In the genomic region with DNA sequence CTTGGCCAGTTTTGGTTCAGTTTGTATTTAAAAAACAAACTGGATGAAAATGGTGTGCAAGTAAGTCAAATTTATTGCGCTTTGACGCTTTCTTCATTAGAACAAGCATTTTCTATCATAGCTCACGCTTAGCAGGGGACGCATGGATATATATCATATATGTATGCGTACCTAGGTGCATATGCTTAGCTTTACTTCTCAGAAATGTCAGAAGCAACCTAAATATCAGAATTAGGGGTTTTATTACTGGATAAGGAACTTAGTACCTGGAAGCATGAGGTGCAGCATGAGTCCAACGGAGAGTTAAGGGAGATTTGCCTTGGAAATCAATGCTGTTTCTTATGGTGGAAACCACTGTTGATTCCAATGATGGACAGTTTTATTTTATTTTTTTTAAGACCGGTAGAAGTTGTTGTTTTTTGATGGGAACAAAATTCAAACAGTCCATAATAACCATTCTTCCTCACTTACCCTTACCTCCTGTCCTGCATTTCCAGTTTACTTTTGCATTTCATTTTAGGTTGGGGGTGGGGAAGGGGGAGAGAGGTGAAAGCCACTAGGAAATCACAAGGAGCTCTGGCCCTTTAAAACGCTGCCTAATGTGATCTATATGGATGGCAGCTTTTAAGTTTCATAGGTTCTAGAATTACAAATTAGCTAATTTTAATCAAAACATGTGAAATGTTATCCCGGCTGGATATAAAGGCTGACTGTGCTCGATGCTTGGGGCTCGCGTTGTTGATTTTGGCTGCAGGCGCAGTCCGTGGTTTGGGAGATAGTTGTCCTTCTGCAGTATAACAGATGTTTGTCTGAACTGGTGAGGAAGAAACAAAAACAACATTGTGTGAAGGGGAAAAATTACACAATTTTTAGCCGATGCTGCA, we compare ENCODE assay signal across 8 cellular contexts. TPM values are rescaled to one million over a fixed set of nuclear protein-coding genes. Genes with fewer than 3 reads are reported as not detected.
DNase-seq lines count a peak whose midpoint lies in the region; ATAC-seq, FAIRE-seq and TF ChIP-seq lines count a peak whose summit lies in the region.

No MANE protein-coding gene starts in this region.

- peaks cover 49 to 56% of the 10 kb centered on the region in 2 donors for H3K4me1 ChIP-seq in gastrocnemius medialis

- H3K27me3 ChIP-seq in gastrocnemius medialis = no peaks in the 10 kb centered on the region

- H3K4me3 ChIP-seq in GM12875 (ENCODE audit: low read depth, low read length) (peak overlapping the region; percentile 73), gastrocnemius medialis (peak overlapping the region; percentile 69 to 94 (median 84))

- DNase-seq in SK-MEL-5 (ENCODE audit: low read depth, low spot score) (peak; percentile 95), globus pallidus (ENCODE audit: low spot score) (peak; percentile 88), gastrocnemius medialis (peak in 1 of 2 donors; percentile 21), D721Med (ENCODE audit: insufficient read length, low spot score) (no peak), GM12892 (ENCODE audit: insufficient read length) (no peak)
- DNase-seq in activated effector memory CD4-positive, alpha-beta T cell treated with anti-CD3 and anti-CD28 coated beads, Interleukin-2, amount 50 U/mL, for 16 hours = no peak

- ATAC-seq in gastrocnemius medialis = no peak
- no peak for ATAC-seq in GM21786 (IDR thresholded peaks at IDR 0.05; ENCODE audit: unreplicated experiment)

- TF ChIP-seq CTCF in GM12875 (IDR thresholded peaks at IDR 0.05; ENCODE audit: borderline replicate concordance, insufficient read depth, low read depth, low read length) (no peak), gastrocnemius medialis (IDR thresholded peaks at IDR 0.05 in 4 of 5, conservative IDR thresholded peaks at IDR 0.05 in 1 of 5) (no peak), D721Med (IDR thresholded peaks at IDR 0.05; ENCODE audit: insufficient read depth, missing control alignments) (no peak)

- intact Hi-C loops in gastrocnemius medialis (cut with DNase I; ENCODE audit: low total_unique reads) = loop anchor here (5.0 to 10.0 kb wide), 5 partner anchors 50 to 1697 kb away; no protein-coding TSS in a partner anchor

- no peak for FAIRE-seq in D721Med (lab: Jason Lieb, UNC)
- no peak for FAIRE-seq in GM12892 (lab: Jason Lieb, UNC)

- in situ Hi-C loops in SK-MEL-5 (cut with HindIII; ENCODE audit: low pct_unique_long_range_greater_than_20kb, low sequenced_read_pairs) (no loop called here), gastrocnemius medialis (cut with MboI; ENCODE audit: low sequenced_read_pairs in 4 of 4) (loop anchor here in 3 of 4 donors (10.0 to 25.0 kb wide), 2 partner anchors 163 to 170 kb away; no protein-coding TSS in a partner anchor)

- no peak for TF ChIP-seq POLR2A in gastrocnemius medialis (IDR thresholded peaks at IDR 0.05)
- TF ChIP-seq POLR2A in GM12892 (IDR thresholded peaks at IDR 0.05; ENCODE audit: low read depth, low read length) = no peak

- no peaks in the 10 kb centered on the region for H3K9me3 ChIP-seq in gastrocnemius medialis

- no peaks in the 10 kb centered on the region for H3K36me3 ChIP-seq in gastrocnemius medialis

- peak overlapping the region; percentile 90 to 95 (median 92) for H3K27ac ChIP-seq in gastrocnemius medialis

RNA-seq across cellular contexts. Expression of a gene that starts 2.1 kb away (rescaled TPM):
- total RNA-seq in SK-MEL-5 (2014; rRNA removed; shearing (Covaris generic)) = 1.6 and 2.4 TPM in 2 replicates
- 5.0 and 6.0 TPM in 2 replicates for polyA plus RNA-seq in SK-MEL-5 (2015; cell fraction: cytosol; rRNA removed)
- polyA plus RNA-seq in SK-MEL-5 (2015; cell fraction: nucleus; rRNA removed) = 7.5 and 8.4 TPM in 2 replicates
- total RNA-seq in gastrocnemius medialis = 10 to 100 TPM in 3 of 4 donors, 1 to 10 TPM in 1; 3.8 to 32.5 (median 19.4) TPM
- polyA plus RNA-seq in GM12892 (2012; ENCODE audit: missing spikeins) = 0.19 TPM

RNA-seq across cellular contexts. Expression of a gene that starts 32.7 kb away (rescaled TPM):
- 12.6 and 14.0 TPM in 2 replicates for total RNA-seq in SK-MEL-5 (2014; rRNA removed; shearing (Covaris generic))
- polyA plus RNA-seq in SK-MEL-5 (2015; cell fraction: cytosol; rRNA removed) = 13.6 and 13.7 TPM in 2 replicates
- 6.9 and 12.9 TPM in 2 replicates for polyA plus RNA-seq in SK-MEL-5 (2015; cell fraction: nucleus; rRNA removed)
- 10 to 100 TPM in 2 of 4 donors, 1 to 10 TPM in 2; 6.6 to 14.3 (median 10.0) TPM for total RNA-seq in gastrocnemius medialis
- 7.9 TPM for polyA plus RNA-seq in GM12892 (2012; ENCODE audit: missing spikeins)

Comparison
In these comparisons a context has a peak if more than half of its experiments do, and no peak if none do; other contexts are left out.
1. DNase-seq: peak in SK-MEL-5 (single experiment) and globus pallidus (single experiment); none in D721Med (single experiment), GM12892 (single experiment) and activated effector memory CD4-positive, alpha-beta T cell treated with anti-CD3 and anti-CD28 coated beads, Interleukin-2, amount 50 U/mL, for 16 hours (single experiment).